In the genomic region with DNA sequence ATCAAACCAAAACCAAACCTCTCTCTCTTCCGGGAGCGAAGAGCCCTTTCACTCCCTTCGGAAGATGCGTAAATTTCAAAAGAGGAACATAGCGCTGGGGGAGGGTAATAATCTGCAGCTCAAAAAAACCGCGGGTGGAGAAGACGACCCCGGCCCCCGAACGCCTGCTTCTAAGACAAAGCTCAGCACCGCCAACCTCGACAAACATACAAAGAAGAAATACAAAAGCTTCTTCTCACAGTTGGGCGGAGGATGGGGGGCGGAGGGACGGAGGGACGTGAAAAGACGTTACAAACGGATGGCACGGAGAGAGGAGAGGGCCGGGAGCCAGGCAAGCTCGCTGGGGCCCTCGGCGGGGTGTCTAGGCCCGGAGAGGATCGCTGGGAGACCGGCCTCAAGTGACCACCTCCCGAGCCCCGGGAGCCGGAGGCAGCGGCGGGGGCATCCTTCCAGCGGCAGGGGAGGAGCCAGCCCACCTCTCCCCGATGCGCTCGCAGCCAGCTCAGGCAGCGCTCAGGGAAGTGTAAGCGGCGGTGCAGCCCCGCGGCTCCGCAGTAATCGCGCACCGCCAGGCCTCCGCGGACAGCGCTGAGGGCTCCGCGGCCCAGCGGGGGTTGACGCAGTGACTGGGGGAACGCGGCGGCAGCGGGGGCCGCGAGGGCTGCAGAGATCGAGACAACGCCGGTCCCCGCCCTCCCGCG, we compare ENCODE assay signal across 8 cellular contexts. TPM values are rescaled to one million over a fixed set of nuclear protein-coding genes. Genes with fewer than 3 reads are reported as not detected.
A peak's percentile ranks its signal among the peaks of the same experiment; 100 is the strongest.
DNase-seq lines count a peak whose midpoint lies in the region; ATAC-seq and TF ChIP-seq lines count a peak whose summit lies in the region.

No MANE protein-coding gene starts in this region.

- H3K4me1 ChIP-seq in vagina, result peaks cover 26% of the 10 kb centered on the region

- H3K4me3 Mint-ChIP-seq in CD4-positive, alpha-beta T cell, result peak overlapping the region; percentile 90
- H3K4me3 Mint-ChIP-seq in activated naive CD4-positive, alpha-beta T cell treated with anti-CD3 and anti-CD28 coated beads, Interleukin-2, amount 50 U/mL, for 24 hours, result peak overlapping the region; percentile 96
- peak overlapping the region; percentile 84 for H3K4me3 Mint-ChIP-seq in osteocyte (ENCODE audit: unreplicated experiment)

- H3K4me1 Mint-ChIP-seq in CD4-positive, alpha-beta T cell (ENCODE audit: low read depth), result peaks cover 29% of the 10 kb centered on the region
- H3K4me1 Mint-ChIP-seq in activated naive CD4-positive, alpha-beta T cell treated with anti-CD3 and anti-CD28 coated beads, Interleukin-2, amount 50 U/mL, for 24 hours, result peaks cover 33% of the 10 kb centered on the region
- H3K4me1 Mint-ChIP-seq in osteocyte (ENCODE audit: unreplicated experiment), result peaks cover 27% of the 10 kb centered on the region

- no peak for TF ChIP-seq CTCF in CD4-positive, alpha-beta T cell (IDR thresholded peaks at IDR 0.05)
- no peak for TF ChIP-seq CTCF in osteocyte (IDR thresholded peaks at IDR 0.05)
- no peak for TF ChIP-seq CTCF in vagina (IDR thresholded peaks at IDR 0.05)

- no peak for TF ChIP-seq POLR2A in vagina (IDR thresholded peaks at IDR 0.05)

- no peaks in the 10 kb centered on the region for H3K27me3 Mint-ChIP-seq in CD4-positive, alpha-beta T cell
- H3K27me3 Mint-ChIP-seq in activated naive CD4-positive, alpha-beta T cell treated with anti-CD3 and anti-CD28 coated beads, Interleukin-2, amount 50 U/mL, for 24 hours, result no peaks in the 10 kb centered on the region
- no peaks in the 10 kb centered on the region for H3K27me3 Mint-ChIP-seq in osteocyte (ENCODE audit: unreplicated experiment)

- peak; percentile 45 for ATAC-seq in CD4-positive, alpha-beta T cell (ENCODE audit: poor library complexity)
- ATAC-seq in GM19452 (IDR thresholded peaks at IDR 0.05; ENCODE audit: unreplicated experiment) (peak; percentile 18), HG03521 (IDR thresholded peaks at IDR 0.05; ENCODE audit: unreplicated experiment) (peak; percentile 21), Right ventricle myocardium superior (ENCODE audit: poor library complexity) (peak; percentile 32)

- peak overlapping the region; percentile 73 for H3K27ac ChIP-seq in CD4-positive, alpha-beta T cell (ENCODE audit: low read depth, low read length)
- H3K27ac ChIP-seq in vagina, result peak overlapping the region; percentile 94

- POLR2A ChIA-PET in CD4-positive, alpha-beta T cell (lab: Charles Lee), result interaction anchor here (0.7 to 4.9 kb wide), 22 partner anchors 10 to 1119 kb away, joined by 3 to 43 read pairs (median 4); a partner anchor contains a TSS

- H3K9me3 ChIP-seq in CD4-positive, alpha-beta T cell (ENCODE audit: control insufficient read depth, low read length), result no peaks in the 10 kb centered on the region
- no peaks in the 10 kb centered on the region for H3K9me3 ChIP-seq in vagina

- H3K27ac Mint-ChIP-seq in CD4-positive, alpha-beta T cell, result peak overlapping the region; percentile 85
- peak overlapping the region; percentile 77 for H3K27ac Mint-ChIP-seq in activated naive CD4-positive, alpha-beta T cell treated with anti-CD3 and anti-CD28 coated beads, Interleukin-2, amount 50 U/mL, for 24 hours
- peak overlapping the region; percentile 91 for H3K27ac Mint-ChIP-seq in osteocyte (ENCODE audit: unreplicated experiment)

- no peaks in the 10 kb centered on the region for H3K9me3 Mint-ChIP-seq in CD4-positive, alpha-beta T cell
- H3K9me3 Mint-ChIP-seq in activated naive CD4-positive, alpha-beta T cell treated with anti-CD3 and anti-CD28 coated beads, Interleukin-2, amount 50 U/mL, for 24 hours, result no peaks in the 10 kb centered on the region
- H3K9me3 Mint-ChIP-seq in osteocyte (ENCODE audit: unreplicated experiment), result no peaks in the 10 kb centered on the region

- peak overlapping the region; percentile 98 for H3K4me3 ChIP-seq in vagina

- intact Hi-C loops in CD4-positive, alpha-beta T cell (cut with DNase I, micrococcal nuclease), result loop anchor here (1.0 to 10.0 kb wide), 6 partner anchors 76 to 534 kb away; a partner anchor contains a TSS
- intact Hi-C loops in Right ventricle myocardium superior (cut with DNase I) (loop anchor here (5.0 kb wide), 1 partner anchor 174 kb away; no protein-coding TSS in a partner anchor), vagina (cut with DNase I) (loop anchor here (2.0 kb wide), 1 partner anchor 32 kb away; no protein-coding TSS in a partner anchor)

- H3K36me3 Mint-ChIP-seq in CD4-positive, alpha-beta T cell (ENCODE audit: low read depth), result peaks cover 20% of the 10 kb centered on the region
- H3K36me3 Mint-ChIP-seq in activated naive CD4-positive, alpha-beta T cell treated with anti-CD3 and anti-CD28 coated beads, Interleukin-2, amount 50 U/mL, for 24 hours, result no peaks in the 10 kb centered on the region
- no peaks in the 10 kb centered on the region for H3K36me3 Mint-ChIP-seq in osteocyte (ENCODE audit: unreplicated experiment)

- no peaks in the 10 kb centered on the region for H3K36me3 ChIP-seq in vagina

- DNase-seq in CD4-positive, alpha-beta T cell, result peak in 9 of 10 experiments; percentile 14 to 57 (median 26)
- DNase-seq in RKO (ENCODE audit: low spot score), result peak; percentile 59
- DNase-seq in Right ventricle myocardium superior, result peak; percentile 50
- peak; percentile 86 for DNase-seq in osteocyte (ENCODE audit: extremely low spot score, unreplicated experiment)
- no peak for DNase-seq in vagina (ENCODE audit: extremely low spot score in 2 of 2)

- CTCF ChIA-PET in CD4-positive, alpha-beta T cell (lab: Charles Lee), result interaction anchor here (0.6 to 5.8 kb wide), 3 partner anchors 15 to 253 kb away, joined by 3 to 34 read pairs (median 4); no protein-coding TSS in a partner anchor

- no peaks in the 10 kb centered on the region for H3K27me3 ChIP-seq in CD4-positive, alpha-beta T cell (ENCODE audit: control insufficient read depth, insufficient read depth, low read length)
- H3K27me3 ChIP-seq in vagina, result no peaks in the 10 kb centered on the region

RNA-seq across cellular contexts. Expression of a gene that starts 0.8 kb away (rescaled TPM):
- total RNA-seq in CD4-positive, alpha-beta T cell, result 100 to 1,000 TPM; 115 to 129 TPM
- total RNA-seq in Right ventricle myocardium superior, result 94.7 TPM
- 97.8 and 111 TPM in 2 replicates for total RNA-seq in osteocyte
- total RNA-seq in vagina, result 38.8 TPM

Comparison
In these comparisons a context has a peak if more than half of its experiments do, and no peak if none do; other contexts are left out.
1. DNase-seq: peak in CD4-positive, alpha-beta T cell (9 of 10), RKO (single experiment), Right ventricle myocardium superior (single experiment) and osteocyte (single experiment); none in vagina (0 of 2).
2. Peak in every context shown above with its lines, with median percentiles within 50 percentile points of each other: ATAC-seq, H3K27ac Mint-ChIP-seq and H3K4me3 Mint-ChIP-seq.